In genomic region chr12:94534761-94535613, GRCh38 we compare ENCODE assay signal across 11 cellular contexts.
DNase-seq lines count a peak whose midpoint lies in the region.
"Had no signal": no experiment of that assay in that cellular context is flagged by ENCODE, and none has a peak within 500 bp of the region (broad histone marks: within the 10 kb centered on the region; RNA-seq: fewer than 3 reads in every experiment).

No MANE protein-coding gene starts in this region.

- H3K4me3 ChIP-seq in neuron (ENCODE audit: low read length), result peak overlapping the region; percentile 10
- no peak overlapping the region for H3K4me3 ChIP-seq in mesenchymal stem cell (ENCODE audit: insufficient read depth in 1 of 2, low read depth in 1 of 2, low read length in 2 of 2)
- H3K4me3 ChIP-seq: A549, adrenal gland had no signal

- H3K4ac ChIP-seq in mesenchymal stem cell (ENCODE audit: low read depth in 1 of 2, low read length in 2 of 2), result no peak overlapping the region

- H2AK5ac ChIP-seq in mesenchymal stem cell (ENCODE audit: low read length, severe bottlenecking), result no peak overlapping the region

- H2BK120ac ChIP-seq in mesenchymal stem cell (ENCODE audit: low read depth, low read length), result no peak overlapping the region

- 92% methylated on average over 14 of the region's 14 CpGs for WGBS in mesenchymal stem cell

- H4K8ac ChIP-seq in mesenchymal stem cell (ENCODE audit: low read length), result no peak overlapping the region

- no peaks in the 10 kb centered on the region for H3K79me1 ChIP-seq in mesenchymal stem cell (replicated peaks; ENCODE audit: low read length, poor library complexity, severe bottlenecking)

- H3K27me3 ChIP-seq in neuron (ENCODE audit: insufficient read depth, low read length) (peaks cover 7% of the 10 kb centered on the region), mesenchymal stem cell (ENCODE audit: control insufficient read depth in 1 of 2, insufficient read depth in 1 of 2, low read length in 2 of 2) (peaks cover 6 to 25% of the 10 kb centered on the region in 2 experiments)
- H3K27me3 ChIP-seq: adrenal gland had no signal

- H3K27ac ChIP-seq in mesenchymal stem cell (ENCODE audit: low read length, poor library complexity, severe bottlenecking), result no peak overlapping the region
- H3K27ac ChIP-seq: A549, adrenal gland had no signal

- H3K18ac ChIP-seq in mesenchymal stem cell (ENCODE audit: low read depth in 1 of 2, low read length in 2 of 2), result no peak overlapping the region

- no peak overlapping the region for H2BK5ac ChIP-seq in mesenchymal stem cell (ENCODE audit: low read depth, low read length, poor library complexity, severe bottlenecking)

- H3K14ac ChIP-seq in mesenchymal stem cell (ENCODE audit: low read length in 2 of 2), result no peak overlapping the region

- H2BK15ac ChIP-seq in mesenchymal stem cell (ENCODE audit: low read depth, poor library complexity, severe bottlenecking), result no peak overlapping the region

- DNase-seq in NCI-H748 (lab: John Stamatoyannopoulos, UW; ENCODE audit: unreplicated experiment) (peak; percentile 60), NCI-H748 treated with DMSO at 0.1 percent for 48 hours (lab: John Stamatoyannopoulos, UW) (no peak), NCI-H1092 (lab: John Stamatoyannopoulos, UW) (peak; percentile 83), ecto neural progenitor cell (ENCODE audit: low spot score) (peak; percentile 85), cerebellar nuclear complex (lab: John Stamatoyannopoulos, UW) (no peak), NCI-H2081 (lab: John Stamatoyannopoulos, UW) (no peak), mesenchymal stem cell (no peak)
- DNase-seq: adrenal gland, left cardiac atrium had no signal

- H3K4me2 ChIP-seq in mesenchymal stem cell (ENCODE audit: low read length, poor library complexity, severe bottlenecking), result no peak overlapping the region
- H3K4me2 ChIP-seq: A549 had no signal

- peaks cover 26% of the 10 kb centered on the region for H3K4me1 ChIP-seq in neuron (ENCODE audit: insufficient read depth, low read length)
- H3K4me1 ChIP-seq in mesenchymal stem cell (ENCODE audit: control insufficient read depth, insufficient read depth, low read depth, low read length), result no peaks in the 10 kb centered on the region

- H3K9me3 ChIP-seq in neuron (ENCODE audit: low read length), result no peaks in the 10 kb centered on the region
- H3K9me3 ChIP-seq in mesenchymal stem cell (ENCODE audit: control insufficient read depth, low read length), result no peaks in the 10 kb centered on the region
- H3K9me3 ChIP-seq: A549, adrenal gland had no signal

- no peak overlapping the region for H2AFZ ChIP-seq in neuron (ENCODE audit: low read depth, low read length)
- no peak overlapping the region for H2AFZ ChIP-seq in mesenchymal stem cell (ENCODE audit: low read depth, low read length)

- H4K91ac ChIP-seq in mesenchymal stem cell (ENCODE audit: low read length), result no peak overlapping the region

- H3K36me3 ChIP-seq in neuron (ENCODE audit: insufficient read depth, low read length) (no peaks in the 10 kb centered on the region), mesenchymal stem cell (ENCODE audit: control insufficient read depth in 1 of 2, insufficient read depth in 2 of 2, low read depth in 1 of 2, low read length in 2 of 2) (no peaks in the 10 kb centered on the region)
- H3K36me3 ChIP-seq: adrenal gland had no signal

- no peak overlapping the region for H2BK12ac ChIP-seq in mesenchymal stem cell (ENCODE audit: low read length in 2 of 2)

- no peak overlapping the region for H3K23ac ChIP-seq in mesenchymal stem cell (ENCODE audit: low read length in 2 of 2)

- no peak overlapping the region for H3K9ac ChIP-seq in mesenchymal stem cell (ENCODE audit: low read length)

Comparison
In these comparisons a context has a peak if more than half of its experiments do, and no peak if none do; other contexts are left out.
1. DNase-seq: peak in NCI-H748 (single experiment), NCI-H1092 (single experiment) and ecto neural progenitor cell (single experiment); none in NCI-H748 treated with DMSO at 0.1 percent for 48 hours (single experiment), cerebellar nuclear complex (0 of 2), NCI-H2081 (0 of 2) and mesenchymal stem cell (single experiment).